In genomic region chr12:690466-690865, GRCh38 we compare ENCODE assay signal across 22 cellular contexts. TPM values are rescaled to one million over a fixed set of nuclear protein-coding genes. Genes with fewer than 3 reads are reported as not detected.
A peak's percentile ranks its signal among the peaks of the same experiment; 100 is the strongest.
DNase-seq lines count a peak whose midpoint lies in the region; ATAC-seq and TF ChIP-seq lines count a peak whose summit lies in the region.
"Had no signal": no experiment of that assay in that cellular context is flagged by ENCODE, and none has a peak within 500 bp of the region (broad histone marks: within the 10 kb centered on the region; RNA-seq: fewer than 3 reads in every experiment).

No MANE protein-coding gene starts in this region.

- ATAC-seq in left lung = no peak
- ATAC-seq: mucosa of descending colon; stimulated activated memory B cell treated with anti-CD40 and anti-IgM and Interleukin-4, amounts not matched to agents 10 μg/mL and 1 μg/mL and 100 μg/mL, for 72 hours; T-helper 17 cell had no signal

- intact Hi-C loops in left lung (cut with DNase I) (no loop called here), stomach (cut with DNase I; ENCODE audit: low total_unique reads) (no loop called here)

- no peak for TF ChIP-seq EP300 in stomach (IDR thresholded peaks at IDR 0.05)

- H3K27me3 ChIP-seq in MG63 = no peaks in the 10 kb centered on the region
- no peaks in the 10 kb centered on the region for H3K27me3 ChIP-seq in left lung
- H3K27me3 ChIP-seq in stomach = no peaks in the 10 kb centered on the region

- H3K4me3 Mint-ChIP-seq in progenitor cell of endocrine pancreas (ENCODE audit: low read depth) = no peak overlapping the region
- H3K4me3 Mint-ChIP-seq: activated naive CD4-positive, alpha-beta T cell treated with anti-CD3 and anti-CD28 coated beads, Interleukin-2, amount 10 ng/mL, durations not matched to agents 7 days and 5 days; stimulated activated memory B cell treated with anti-CD40 and anti-IgM and Interleukin-4, amounts not matched to agents 10 μg/mL and 1 μg/mL and 100 μg/mL, for 72 hours; T-helper 17 cell had no signal

- H3K36me3 ChIP-seq in MG63 = no peaks in the 10 kb centered on the region
- H3K36me3 ChIP-seq in left lung = no peaks in the 10 kb centered on the region
- no peaks in the 10 kb centered on the region for H3K36me3 ChIP-seq in stomach

- no peaks in the 10 kb centered on the region for H3K27me3 Mint-ChIP-seq in progenitor cell of endocrine pancreas
- H3K27me3 Mint-ChIP-seq: activated naive CD4-positive, alpha-beta T cell treated with anti-CD3 and anti-CD28 coated beads, Interleukin-2, amount 10 ng/mL, durations not matched to agents 7 days and 5 days; stimulated activated memory B cell treated with anti-CD40 and anti-IgM and Interleukin-4, amounts not matched to agents 10 μg/mL and 1 μg/mL and 100 μg/mL, for 72 hours; T-helper 17 cell had no signal

- H3K9me3 Mint-ChIP-seq in progenitor cell of endocrine pancreas (ENCODE audit: low read depth) = peaks cover 17% of the 10 kb centered on the region
- H3K9me3 Mint-ChIP-seq: stimulated activated memory B cell treated with anti-CD40 and anti-IgM and Interleukin-4, amounts not matched to agents 10 μg/mL and 1 μg/mL and 100 μg/mL, for 72 hours had no signal

- TF ChIP-seq POLR2A in stomach (IDR thresholded peaks at IDR 0.05) = no peak

- H3K27ac ChIP-seq in left lung (no peak overlapping the region), stomach (peak overlapping the region in 1 of 5 donors; percentile 10)
- H3K27ac ChIP-seq: GM23248, VCaP had no signal

- TF ChIP-seq CTCF in progenitor cell of endocrine pancreas (IDR thresholded peaks at IDR 0.05; ENCODE audit: unreplicated experiment) (no peak), left lung (IDR thresholded peaks at IDR 0.05) (no peak), stomach (IDR thresholded peaks at IDR 0.05) (no peak)

- peak; percentile 87 for DNase-seq in ELF-1 (ENCODE audit: low read depth, low spot score)
- DNase-seq in NCI-H2029 treated with DMSO at 0.1 percent for 48 hours (lab: John Stamatoyannopoulos, UW) = peak; percentile 6
- peak; percentile 23 for DNase-seq in foreskin melanocyte
- no peak for DNase-seq in progenitor cell of endocrine pancreas (ENCODE audit: low spot score, unreplicated experiment)
- no peak for DNase-seq in MG63
- DNase-seq in left lung = no peak
- no peak for DNase-seq in stomach
- DNase-seq: activated CD4-positive, alpha-beta T cell treated with anti-CD3 and anti-CD28 coated beads, Interleukin-2, amount 50 U/mL, for 4 hours; activated naive CD4-positive, alpha-beta T cell treated with anti-CD3 and anti-CD28 coated beads, Interleukin-2, amount 10 ng/mL, durations not matched to agents 7 days and 5 days; EL; GM23248; Karpas-422; kidney; mucosa of descending colon; NCI-H1092 treated with DMSO at 0.1 percent for 48 hours; NCI-H2171; NCI-H82; stimulated activated CD4-positive, alpha-beta T cell treated with anti-CD3 and anti-CD28 coated beads, Interleukin-15, amount 100 ng/mL, for 24 hours; T-helper 17 cell had no signal

- H3K4me1 ChIP-seq in left lung (peaks cover 1 to 12% of the 10 kb centered on the region in 2 donors), stomach (peaks cover 0 to 7% (median 0%) of the 10 kb centered on the region in 4 donors)

- no peaks in the 10 kb centered on the region for H3K36me3 Mint-ChIP-seq in progenitor cell of endocrine pancreas (ENCODE audit: insufficient read depth)
- H3K36me3 Mint-ChIP-seq: stimulated activated memory B cell treated with anti-CD40 and anti-IgM and Interleukin-4, amounts not matched to agents 10 μg/mL and 1 μg/mL and 100 μg/mL, for 72 hours had no signal

- H3K4me3 ChIP-seq in MG63 (no peak overlapping the region), left lung (no peak overlapping the region), stomach (no peak overlapping the region)
- H3K4me3 ChIP-seq: GM23248, mucosa of descending colon had no signal

- H3K4me1 Mint-ChIP-seq in progenitor cell of endocrine pancreas (ENCODE audit: low read depth) = peaks cover 5% of the 10 kb centered on the region

- H3K27ac Mint-ChIP-seq in progenitor cell of endocrine pancreas = peak overlapping the region; percentile 38
- H3K27ac Mint-ChIP-seq: activated naive CD4-positive, alpha-beta T cell treated with anti-CD3 and anti-CD28 coated beads, Interleukin-2, amount 10 ng/mL, durations not matched to agents 7 days and 5 days; stimulated activated memory B cell treated with anti-CD40 and anti-IgM and Interleukin-4, amounts not matched to agents 10 μg/mL and 1 μg/mL and 100 μg/mL, for 72 hours; T-helper 17 cell had no signal

- H3K9me3 ChIP-seq in MG63 (no peaks in the 10 kb centered on the region; the same call in 1 of the 2 replicates), left lung (no peaks in the 10 kb centered on the region), stomach (no peaks in the 10 kb centered on the region)
- H3K9me3 ChIP-seq: mucosa of descending colon had no signal

- 79 to 94% (median 88%) methylated on average over 12 of the region's 12 CpGs for WGBS in stomach, 5 donors

RNA-seq across cellular contexts. Expression of gene NINJ2, which starts 27.2 kb away (rescaled TPM):
- 3.0 and 4.0 TPM in 2 replicates for total RNA-seq in progenitor cell of endocrine pancreas
- 3.1 TPM in 1 of 2 replicates, not detected in the other for total RNA-seq in MG63 (2014; rRNA removed; shearing (Covaris generic); ENCODE audit: low replicate concordance)
- total RNA-seq in left lung = 10 to 100 TPM; 13.0 to 18.0 TPM
- total RNA-seq in stomach = 10 to 100 TPM in 1 of 5 donors, 1 to 10 TPM in 1, not detected in 3; 2.2 to 26.2 TPM
- 1 to 10 TPM; 2.0 to 5.2 (median 5.0) TPM for polyA plus RNA-seq in stomach
- total RNA-seq: astrocyte had no signal

Comparison
In these comparisons a context has a peak if more than half of its experiments do, and no peak if none do; other contexts are left out.
1. DNase-seq: peak in ELF-1 (single experiment), NCI-H2029 treated with DMSO at 0.1 percent for 48 hours (single experiment) and foreskin melanocyte (single experiment); none in progenitor cell of endocrine pancreas (single experiment), MG63 (single experiment), left lung (0 of 2) and stomach (single experiment).